ENCODE assay signal across 30 cellular contexts in genomic region chr13:28579334-28579733, GRCh38.
DNase-seq lines count a peak whose midpoint lies in the region; ATAC-seq and TF ChIP-seq lines count a peak whose summit lies in the region.
"Had no signal": no experiment of that assay in that cellular context is flagged by ENCODE, and none has a peak within 500 bp of the region (broad histone marks: within the 10 kb centered on the region; RNA-seq: fewer than 3 reads in every experiment).

No MANE protein-coding gene starts in this region.

- H3K27ac Mint-ChIP-seq in Caco-2 (ENCODE audit: unreplicated experiment), result peak overlapping the region; percentile 14
- peak overlapping the region in 2 of 3 experiments; percentile 10 to 17 for H3K27ac Mint-ChIP-seq in nephron
- H3K27ac Mint-ChIP-seq in HFFc6, result no peak overlapping the region
- H3K27ac Mint-ChIP-seq: activated T-cell treated with anti-CD3 and anti-CD28 coated beads, Interleukin-2, amount 50 U/mL, for 24 hours; CD4-positive, CD25-positive, alpha-beta regulatory T cell; stimulated activated naive CD8-positive, alpha-beta T cell treated with anti-CD3 and anti-CD28 coated beads, Interleukin-15, Interleukin-2, amounts not matched to agents 100 ng/mL and 50 ng/mL, for 24 hours had no signal

- peaks cover 49% of the 10 kb centered on the region for H3K4me1 Mint-ChIP-seq in Caco-2 (ENCODE audit: low read depth, unreplicated experiment)
- peaks cover 28% of the 10 kb centered on the region for H3K4me1 Mint-ChIP-seq in nephron
- H3K4me1 Mint-ChIP-seq in HFFc6 (ENCODE audit: low read depth), result peaks cover 48% of the 10 kb centered on the region

- intact Hi-C loops in Caco-2 (cut with micrococcal nuclease; ENCODE audit: unreplicated experiment) (loop anchor here (5.0 kb wide), 1 partner anchor 58 kb away; no protein-coding TSS in a partner anchor), IMR-90 (cut with micrococcal nuclease) (no loop called here)

- H3K9me1 ChIP-seq in IMR-90 (ENCODE audit: insufficient read depth, low read length), result peaks cover 5% of the 10 kb centered on the region

- H3K14ac ChIP-seq in IMR-90 (replicated peaks; ENCODE audit: low read depth, low read length), result 0 out of 2 replicates have a peak overlapping the region, but pooled peaks have one; percentile 28

- no peak overlapping the region for H3K56ac ChIP-seq in IMR-90 (ENCODE audit: extremely low read depth, insufficient read depth, low read length)

- H3K4me3 ChIP-seq in Caco-2 (ENCODE audit: low read depth, low read length) (no peak overlapping the region), IMR-90 (ENCODE audit: insufficient read depth, low read depth, low read length) (no peak overlapping the region), iPS-20b (ENCODE audit: low read length) (no peak overlapping the region)
- H3K4me3 ChIP-seq: A549, cardiac muscle cell, coronary artery, SJSA1 had no signal

- no peak for ATAC-seq in IMR-90 (ENCODE audit: low read depth)
- ATAC-seq in GM18907 (IDR thresholded peaks at IDR 0.05; ENCODE audit: unreplicated experiment), result no peak
- ATAC-seq: A549, HCT116, left colon, sciatic nerve had no signal

- H3K9me3 Mint-ChIP-seq in Caco-2 (ENCODE audit: unreplicated experiment) (no peaks in the 10 kb centered on the region), nephron (no peaks in the 10 kb centered on the region), HFFc6 (peaks cover 3% of the 10 kb centered on the region)
- H3K9me3 Mint-ChIP-seq: CD4-positive, CD25-positive, alpha-beta regulatory T cell; neural crest cell; stimulated activated naive CD8-positive, alpha-beta T cell treated with anti-CD3 and anti-CD28 coated beads, Interleukin-15, Interleukin-2, amounts not matched to agents 100 ng/mL and 50 ng/mL, for 24 hours had no signal

- in situ Hi-C loops in IMR-90 (cut with MboI; ENCODE audit: low sequenced_read_pairs), result no loop called here

- H2BK20ac ChIP-seq in IMR-90 (ENCODE audit: low read depth, low read length), result peak overlapping the region; percentile 69; the same call in 1 of the 2 replicates

- no peak overlapping the region for H3K4me3 Mint-ChIP-seq in Caco-2 (ENCODE audit: unreplicated experiment)
- H3K4me3 Mint-ChIP-seq in nephron, result no peak overlapping the region
- H3K4me3 Mint-ChIP-seq in HFFc6, result no peak overlapping the region
- H3K4me3 Mint-ChIP-seq: activated T-cell treated with anti-CD3 and anti-CD28 coated beads, Interleukin-2, amount 50 U/mL, for 24 hours; CD4-positive, CD25-positive, alpha-beta regulatory T cell; neural crest cell; stimulated activated naive CD8-positive, alpha-beta T cell treated with anti-CD3 and anti-CD28 coated beads, Interleukin-15, Interleukin-2, amounts not matched to agents 100 ng/mL and 50 ng/mL, for 24 hours had no signal

- H3K27me3 ChIP-seq in Caco-2 (replicated peaks; ENCODE audit: control insufficient read depth, insufficient read depth, low read length) (no peaks in the 10 kb centered on the region), IMR-90 (ENCODE audit: control insufficient read depth, insufficient read depth, low read length) (no peaks in the 10 kb centered on the region), iPS-20b (ENCODE audit: insufficient read depth, low read length) (no peaks in the 10 kb centered on the region)
- H3K27me3 ChIP-seq: SJSA1 had no signal

- POLR2A ChIA-PET in Caco-2 (lab: Charles Lee) (no interaction called here), IMR-90 (lab: Charles Lee; ENCODE audit: unreplicated experiment) (no interaction called here)

- H3K27ac ChIP-seq in IMR-90 (ENCODE audit: insufficient read depth, low read length), result no peak overlapping the region
- peak overlapping the region; percentile 39 for H3K27ac ChIP-seq in iPS-20b (ENCODE audit: low read length)
- H3K27ac ChIP-seq: A549, cardiac muscle cell, coronary artery, RWPE1, SJSA1, WERI-Rb-1 had no signal

- H3K9me3 ChIP-seq in Caco-2 (no peaks in the 10 kb centered on the region), IMR-90 (ENCODE audit: control insufficient read depth, insufficient read depth, low read length) (no peaks in the 10 kb centered on the region), iPS-20b (ENCODE audit: insufficient read depth, low read depth, low read length) (no peaks in the 10 kb centered on the region)
- H3K9me3 ChIP-seq: A549, SJSA1 had no signal

- TF ChIP-seq RAD21 in IMR-90 (IDR thresholded peaks at IDR 0.05; ENCODE audit: low read length), result no peak

- dilution Hi-C loops in IMR-90 (cut with HindIII; ENCODE audit: low sequenced_read_pairs, unreplicated experiment), result no loop called here

- H4K5ac ChIP-seq in IMR-90 (ENCODE audit: low read depth, low read length), result no peak overlapping the region

- DNase-seq in Caco-2 (peak in 1 of 2 experiments; percentile 32), IMR-90 (no peak), HuH-7.5 (ENCODE audit: low spot score) (no peak), HFFc6 (no peak)
- DNase-seq in effector CD4-positive, alpha-beta T cell, result no peak
- DNase-seq: activated CD4-positive, alpha-beta T cell treated with anti-CD3 and anti-CD28 coated beads, Interleukin-2, amount 50 U/mL, for 1 hour; activated T-cell treated with anti-CD3 and anti-CD28 coated beads, Interleukin-2, amount 50 U/mL, for 24 hours; AML-193; CD4-positive, CD25-positive, alpha-beta regulatory T cell; effector memory CD4-positive, alpha-beta T cell; head of caudate nucleus; left colon; MV-4-11; NCI-H146; NCI-H510A; stimulated activated CD8-positive, alpha-beta memory T cell treated with anti-CD3 and anti-CD28 coated beads, Interleukin-4, amount 100 ng/mL, for 48 hours; T1000; WERI-Rb-1 had no signal

- H3K4me2 ChIP-seq in IMR-90 (ENCODE audit: low read depth, low read length), result no peak overlapping the region
- H3K4me2 ChIP-seq: A549 had no signal

- WGBS in IMR-90 (ENCODE audit: extremely low coverage in 2 of 2, insufficient read length in 1 of 2), 2 experiments, result 67% methylated on average over 3 of the region's 6 CpGs; no CpG with 5 or more reads in 1 of the 2 experiments

- H3K4me1 ChIP-seq in Caco-2 (peaks cover 32% of the 10 kb centered on the region; the same call in 1 of the 2 replicates), IMR-90 (ENCODE audit: control insufficient read depth, insufficient read depth, low read length) (peaks cover 12% of the 10 kb centered on the region), iPS-20b (ENCODE audit: insufficient read depth, low read length) (peaks cover 18% of the 10 kb centered on the region; the same call in 1 of the 2 replicates)
- H3K4me1 ChIP-seq: A549 had no signal

- no peak overlapping the region for H2BK5ac ChIP-seq in IMR-90 (ENCODE audit: low read depth, low read length, poor library complexity, severe bottlenecking)

- H3K36me3 ChIP-seq in Caco-2 (ENCODE audit: control insufficient read depth, insufficient read depth, low read length) (no peaks in the 10 kb centered on the region), IMR-90 (ENCODE audit: control insufficient read depth, insufficient read depth, low read length) (no peaks in the 10 kb centered on the region), iPS-20b (ENCODE audit: insufficient read depth, low read depth, low read length) (no peaks in the 10 kb centered on the region)
- H3K36me3 ChIP-seq: cardiac muscle cell, SJSA1, WERI-Rb-1 had no signal

- no peak overlapping the region for H3K23ac ChIP-seq in IMR-90 (ENCODE audit: low read depth, low read length)

- H2BK120ac ChIP-seq in IMR-90 (ENCODE audit: low read depth, low read length), result peak overlapping the region; percentile 12; the same call in 1 of the 2 replicates

- H2BK15ac ChIP-seq in IMR-90 (ENCODE audit: low read depth, low read length), result peak overlapping the region; percentile 40; the same call in 1 of the 3 replicates

- H3K9ac ChIP-seq in IMR-90 (ENCODE audit: low read depth, low read length) (no peak overlapping the region), iPS-20b (ENCODE audit: low read depth, low read length) (no peak overlapping the region)

- BruUV-seq in Caco-2 (replicated peaks; lab: Mats Ljungman, UMichigan), result no TSS peak
- no TSS peak for BruUV-seq in IMR-90 (replicated peaks; lab: Mats Ljungman, UMichigan)

- peak overlapping the region; percentile 43 for H3K4ac ChIP-seq in IMR-90 (ENCODE audit: low read depth, low read length)

- CTCF ChIA-PET in Caco-2 (lab: Charles Lee), result no interaction called here
- CTCF ChIA-PET in IMR-90 (lab: Yijun Ruan, JAX), result no interaction called here

- no peaks in the 10 kb centered on the region for H4K20me1 ChIP-seq in IMR-90 (ENCODE audit: insufficient read depth, low read length)

- TF ChIP-seq CTCF in Caco-2 (IDR thresholded peaks at IDR 0.05; ENCODE audit: insufficient read depth in 1 of 2, low read depth in 1 of 2, low read length in 1 of 2, severe bottlenecking in 1 of 2, unreplicated experiment in 1 of 2) (no peak), IMR-90 (conservative IDR thresholded peaks at IDR 0.05; ENCODE audit: low read depth, low read length) (no peak), nephron (IDR thresholded peaks at IDR 0.05; ENCODE audit: unreplicated experiment in 3 of 3) (no peak), HFFc6 (IDR thresholded peaks at IDR 0.05) (no peak)

- H2AFZ ChIP-seq in IMR-90 (replicated peaks; ENCODE audit: low read length, poor library complexity), result peak overlapping the region; percentile 40

- H4K91ac ChIP-seq in IMR-90 (ENCODE audit: insufficient read depth, low read depth, low read length), result no peak overlapping the region

- H3K79me1 ChIP-seq in IMR-90 (ENCODE audit: low read depth in 1 of 2, low read length in 2 of 2), result peaks cover 0 to 5% of the 10 kb centered on the region in 2 experiments; a peak in 1 of 4 replicates

- H3K36me3 Mint-ChIP-seq in Caco-2 (ENCODE audit: insufficient read depth, unreplicated experiment) (no peaks in the 10 kb centered on the region), nephron (ENCODE audit: low read depth) (no peaks in the 10 kb centered on the region), HFFc6 (ENCODE audit: low read depth) (peaks cover 12% of the 10 kb centered on the region)
- H3K36me3 Mint-ChIP-seq: CD4-positive, CD25-positive, alpha-beta regulatory T cell had no signal

- peak overlapping the region; percentile 24 to 30; a peak in 2 of 4 replicates for H4K8ac ChIP-seq in IMR-90 (ENCODE audit: low read depth in 2 of 2, low read length in 2 of 2)

- H2AK5ac ChIP-seq in IMR-90 (ENCODE audit: low read depth, low read length), result 0 out of 2 replicates have a peak overlapping the region, but pooled peaks have one; percentile 32

- no peak overlapping the region for H2AK9ac ChIP-seq in IMR-90 (replicated peaks; ENCODE audit: low read depth, low read length, poor library complexity)

- no peak overlapping the region for H3K18ac ChIP-seq in IMR-90 (ENCODE audit: low read depth, low read length)

- H3K27me3 Mint-ChIP-seq in Caco-2 (ENCODE audit: insufficient read depth, unreplicated experiment), result no peaks in the 10 kb centered on the region
- peaks cover 27% of the 10 kb centered on the region for H3K27me3 Mint-ChIP-seq in nephron (ENCODE audit: low read depth)
- peaks cover 3% of the 10 kb centered on the region; the same call in 1 of the 2 replicates for H3K27me3 Mint-ChIP-seq in HFFc6 (ENCODE audit: insufficient read depth)

- no peak for TF ChIP-seq POLR2A in IMR-90 (IDR thresholded peaks at IDR 0.05; ENCODE audit: low read depth, low read length)
